ENCODE assay signal across 23 cellular contexts in genomic region chr15:57675481-57676181, GRCh38. TPM values are rescaled to one million over a fixed set of nuclear protein-coding genes. Genes with fewer than 3 reads are reported as not detected.
DNase-seq lines count a peak whose midpoint lies in the region; ATAC-seq and TF ChIP-seq lines count a peak whose summit lies in the region.
"Had no signal": no experiment of that assay in that cellular context is flagged by ENCODE, and none has a peak within 500 bp of the region (broad histone marks: within the 10 kb centered on the region; RNA-seq: fewer than 3 reads in every experiment).

No MANE protein-coding gene starts in this region.

- POLR2A ChIA-PET in HCT116 (lab: Charles Lee), result no interaction called here

- peak overlapping the region; percentile 22 for H3K4me2 ChIP-seq in HCT116 (ENCODE audit: low read length)

- intact Hi-C loops in HCT116 (cut with micrococcal nuclease), result no loop called here

- no peak for DNase-seq in HCT116 (ENCODE audit: low read depth, low spot score)
- DNase-seq in kidney glomerular epithelial cell (lab: John Stamatoyannopoulos, UW), result peak; percentile 28
- DNase-seq in renal cortical epithelial cell (ENCODE audit: low read depth), result peak; percentile 73
- no peak for DNase-seq in activated naive CD4-positive, alpha-beta T cell treated with anti-CD3 and anti-CD28 coated beads, Interleukin-2, amount 50 U/mL, for 16 hours
- DNase-seq in DMS153 (lab: John Stamatoyannopoulos, UW), result no peak
- DNase-seq in GM19238 (ENCODE audit: insufficient read length, low spot score), result no peak
- DNase-seq: activated CD4-positive, alpha-beta memory T cell treated with anti-CD3 and anti-CD28 coated beads, Interleukin-2, amount 10 ng/mL, durations not matched to agents 7 days and 5 days; activated CD4-positive, CD25-positive, alpha-beta regulatory T cell; activated naive CD8-positive, alpha-beta T cell treated with anti-CD3 and anti-CD28 coated beads, Interleukin-2, amount 50 U/mL, for 24 hours; effector memory CD4-positive, alpha-beta T cell; EL; KBM-7; mesenchymal stem cell; MM.1S; naive B cell; NCI-H1417 treated with DMSO at 0.1 percent for 48 hours; Right ventricle myocardium superior; stimulated activated naive CD4-positive, alpha-beta T cell treated with Interleukin-2 at 50 U/mL for 16 hours; SW 1271; testis had no signal

- H2AFZ ChIP-seq in HCT116 (ENCODE audit: low read depth, low read length, poor library complexity, severe bottlenecking), result no peak overlapping the region

- no TSS peak for BruUV-seq in HCT116 (replicated peaks; lab: Mats Ljungman, UMichigan)

- CTCF ChIA-PET in HCT116 (lab: Charles Lee), result no interaction called here

- H3K9me2 ChIP-seq in HCT116 (ENCODE audit: insufficient read depth), result no peaks in the 10 kb centered on the region

- H3K4me3 ChIP-seq in HCT116 (replicated peaks in 1 of 2; ENCODE audit: low read depth in 1 of 2, low read length in 2 of 2), result no peak overlapping the region
- H3K4me3 ChIP-seq: gastroesophageal sphincter, testis had no signal

- RAD21 ChIA-PET in HCT116 (lab: Charles Lee; ENCODE audit: low non-redundant PET in 1 of 2, low total read pairs in 2 of 2, uncharacterized antibody in 2 of 2, unreplicated experiment in 2 of 2), result no interaction called here

- no peaks in the 10 kb centered on the region for H3K9me3 ChIP-seq in HCT116 (ENCODE audit: control insufficient read depth in 1 of 2, insufficient read depth in 1 of 2, low read depth in 1 of 2, low read length in 2 of 2)
- H3K9me3 ChIP-seq: gastroesophageal sphincter, testis had no signal

- H3K9ac ChIP-seq in HCT116 (ENCODE audit: low read length), result no peak overlapping the region

- TF ChIP-seq CTCF in HCT116 (IDR thresholded peaks at IDR 0.05 in 2 of 3, conservative IDR thresholded peaks at IDR 0.05 in 1 of 3; ENCODE audit: borderline replicate concordance in 1 of 3, insufficient read depth in 1 of 3, low read depth in 2 of 3, low read length in 2 of 3) (no peak), VCaP (conservative IDR thresholded peaks at IDR 0.05) (no peak)

- H3K27ac ChIP-seq in HCT116 (ENCODE audit: low read depth, low read length), result no peak overlapping the region
- peak overlapping the region; percentile 100 for H3K27ac ChIP-seq in VCaP
- H3K27ac ChIP-seq: gastroesophageal sphincter, testis had no signal

- ATAC-seq in HCT116 (peak; percentile 64), HG03196 (IDR thresholded peaks at IDR 0.05; ENCODE audit: unreplicated experiment) (no peak)
- ATAC-seq: activated naive CD8-positive, alpha-beta T cell treated with anti-CD3 and anti-CD28 coated beads, Interleukin-2, amount 50 U/mL, for 24 hours; gastroesophageal sphincter had no signal

- no peaks in the 10 kb centered on the region for H3K79me2 ChIP-seq in HCT116 (ENCODE audit: insufficient read depth, low read length)

- H3K27me3 ChIP-seq in HCT116 (ENCODE audit: insufficient read depth, low read length), result no peaks in the 10 kb centered on the region
- H3K27me3 ChIP-seq: gastroesophageal sphincter, testis had no signal

- TF ChIP-seq POLR2A in HCT116 (IDR thresholded peaks at IDR 0.05; ENCODE audit: borderline replicate concordance, extremely low read depth, insufficient read depth, insufficient read length), result no peak

- H3K4me1 ChIP-seq in HCT116 (ENCODE audit: control insufficient read depth in 1 of 2, insufficient read depth in 2 of 2, low read length in 2 of 2), result peaks cover 0 to 18% of the 10 kb centered on the region in 2 experiments; a peak in 1 of 4 replicates
- H3K4me1 ChIP-seq: testis had no signal

- H4K20me1 ChIP-seq in HCT116 (ENCODE audit: insufficient read depth), result no peaks in the 10 kb centered on the region

- no peak for TF ChIP-seq RAD21 in HCT116 (IDR thresholded peaks at IDR 0.05; ENCODE audit: low read depth)

- H3K36me3 ChIP-seq in HCT116 (ENCODE audit: control insufficient read depth in 1 of 2, insufficient read depth in 2 of 2, low read length in 2 of 2), result no peaks in the 10 kb centered on the region

TF ChIP-seq in HCT116, 20 proteins besides CTCF, POLR2A, EP300 and RAD21:
- no peak for TF ChIP-seq FOSL1 (IDR thresholded peaks at IDR 0.05; ENCODE audit: low read depth)
- TF ChIP-seq CBX3 (IDR thresholded peaks at IDR 0.05; ENCODE audit: low read depth), result no peak
- no peak for TF ChIP-seq SP1 (IDR thresholded peaks at IDR 0.05; ENCODE audit: low read depth)
- no peak for TF ChIP-seq EZH2 (IDR thresholded peaks at IDR 0.05)
- no peak for TF ChIP-seq EGR1 (IDR thresholded peaks at IDR 0.05; ENCODE audit: low read depth)
- no peak for TF ChIP-seq TCF7L2 (IDR thresholded peaks at IDR 0.05; ENCODE audit: borderline replicate concordance, extremely low read depth, insufficient read depth, insufficient read length)
- TF ChIP-seq EZH2phosphoT487 (IDR thresholded peaks at IDR 0.05; ENCODE audit: borderline replicate concordance), result no peak
- no peak for TF ChIP-seq ZFX (IDR thresholded peaks at IDR 0.05)

RNA-seq across cellular contexts. Expression of gene POLR2M, which starts 30.9 kb away (rescaled TPM):
- total RNA-seq in HCT116 (2021; ENCODE audit: unreplicated experiment), result 86.2 TPM
- polyA plus RNA-seq in HCT116 (2012), result 62.4 and 86.6 TPM in 2 replicates
- total RNA-seq in renal cortical epithelial cell, result 35.8 and 125 TPM in 2 replicates

Comparison
In these comparisons a context has a peak if more than half of its experiments do, and no peak if none do; other contexts are left out.
1. DNase-seq: peak in kidney glomerular epithelial cell (single experiment) and renal cortical epithelial cell (single experiment); none in HCT116 (single experiment), activated naive CD4-positive, alpha-beta T cell treated with anti-CD3 and anti-CD28 coated beads, Interleukin-2, amount 50 U/mL, for 16 hours (single experiment), DMS153 (single experiment) and GM19238 (single experiment).